ENCODE assay signal across 1 cellular context in the genomic region with DNA sequence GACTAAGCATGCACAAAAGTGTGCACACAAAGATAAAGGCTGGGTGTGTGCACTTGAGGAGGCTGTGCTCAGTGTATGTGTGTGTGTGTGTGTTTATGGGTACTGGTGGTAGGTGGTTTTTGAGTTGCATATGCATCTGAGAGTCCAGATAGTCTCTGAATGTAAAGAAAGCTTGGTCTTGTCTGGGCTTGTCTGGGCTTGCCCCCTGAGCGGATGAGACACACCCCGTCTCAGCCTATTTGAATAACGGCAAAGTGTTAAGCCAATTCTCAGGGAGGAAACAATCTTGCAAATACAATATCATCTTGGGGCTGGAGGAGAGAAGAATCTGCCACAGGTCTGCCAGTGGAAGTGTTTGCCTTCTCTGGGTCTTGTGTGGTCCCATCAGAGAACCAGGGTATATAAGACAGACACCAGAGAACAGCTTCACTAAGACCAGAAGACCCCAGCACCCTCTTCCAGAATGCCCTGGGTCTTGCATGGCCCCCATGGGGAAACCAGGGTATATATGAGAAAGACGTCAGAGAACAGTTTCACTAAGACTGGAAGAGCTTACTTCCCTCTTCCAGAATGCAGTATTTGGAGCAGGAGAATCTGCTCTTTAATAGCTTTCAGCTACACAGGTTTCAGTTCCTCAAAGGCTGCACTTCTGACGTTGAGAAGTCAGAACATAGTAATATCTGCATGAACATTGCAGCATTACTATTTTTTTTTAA.
TF ChIP-seq lines count a peak whose summit lies in the region.

No MANE protein-coding gene starts in this region.

TF ChIP-seq in GM12878, 131 proteins besides CTCF, POLR2A, EP300 and RAD21 (continued from another document and continues in another):
- TF ChIP-seq, protein P1, sequence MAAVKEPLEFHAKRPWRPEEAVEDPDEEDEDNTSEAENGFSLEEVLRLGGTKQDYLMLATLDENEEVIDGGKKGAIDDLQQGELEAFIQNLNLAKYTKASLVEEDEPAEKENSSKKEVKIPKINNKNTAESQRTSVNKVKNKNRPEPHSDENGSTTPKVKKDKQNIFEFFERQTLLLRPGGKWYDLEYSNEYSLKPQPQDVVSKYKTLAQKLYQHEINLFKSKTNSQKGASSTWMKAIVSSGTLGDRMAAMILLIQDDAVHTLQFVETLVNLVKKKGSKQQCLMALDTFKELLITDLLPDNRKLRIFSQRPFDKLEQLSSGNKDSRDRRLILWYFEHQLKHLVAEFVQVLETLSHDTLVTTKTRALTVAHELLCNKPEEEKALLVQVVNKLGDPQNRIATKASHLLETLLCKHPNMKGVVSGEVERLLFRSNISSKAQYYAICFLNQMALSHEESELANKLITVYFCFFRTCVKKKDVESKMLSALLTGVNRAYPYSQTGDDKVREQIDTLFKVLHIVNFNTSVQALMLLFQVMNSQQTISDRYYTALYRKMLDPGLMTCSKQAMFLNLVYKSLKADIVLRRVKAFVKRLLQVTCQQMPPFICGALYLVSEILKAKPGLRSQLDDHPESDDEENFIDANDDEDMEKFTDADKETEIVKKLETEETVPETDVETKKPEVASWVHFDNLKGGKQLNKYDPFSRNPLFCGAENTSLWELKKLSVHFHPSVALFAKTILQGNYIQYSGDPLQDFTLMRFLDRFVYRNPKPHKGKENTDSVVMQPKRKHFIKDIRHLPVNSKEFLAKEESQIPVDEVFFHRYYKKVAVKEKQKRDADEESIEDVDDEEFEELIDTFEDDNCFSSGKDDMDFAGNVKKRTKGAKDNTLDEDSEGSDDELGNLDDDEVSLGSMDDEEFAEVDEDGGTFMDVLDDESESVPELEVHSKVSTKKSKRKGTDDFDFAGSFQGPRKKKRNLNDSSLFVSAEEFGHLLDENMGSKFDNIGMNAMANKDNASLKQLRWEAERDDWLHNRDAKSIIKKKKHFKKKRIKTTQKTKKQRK (IDR thresholded peaks at IDR 0.05; ENCODE audit: low read depth, low read length): no peak
- TF ChIP-seq STAT1 (conservative IDR thresholded peaks at IDR 0.05) (no peak), BCLAF1 (IDR thresholded peaks at IDR 0.05) (no peak), TCF12 (IDR thresholded peaks at IDR 0.05; ENCODE audit: low read depth, low read length) (peak; percentile 53), ZZZ3 (IDR thresholded peaks at IDR 0.05; ENCODE audit: control insufficient read depth, insufficient read length, low read depth) (no peak), CREM (IDR thresholded peaks at IDR 0.05; ENCODE audit: low read depth) (peak; percentile 94), GABPA (IDR thresholded peaks at IDR 0.05; ENCODE audit: low read depth) (peak; percentile 36; the same call in 1 of the 2 replicates), NR2F1 (conservative IDR thresholded peaks at IDR 0.05) (peak; percentile 47), JUNB (IDR thresholded peaks at IDR 0.05) (peak; percentile 54), TCF7 (IDR thresholded peaks at IDR 0.05; ENCODE audit: borderline replicate concordance) (no peak), BMI1 (IDR thresholded peaks at IDR 0.05; ENCODE audit: borderline replicate concordance) (peak; percentile 53), BACH1 (IDR thresholded peaks at IDR 0.05; ENCODE audit: borderline replicate concordance) (peak; percentile 85; the same call in 1 of the 2 replicates), CREB1 (IDR thresholded peaks at IDR 0.05; ENCODE audit: low read depth) (peak; percentile 91), E4F1 (IDR thresholded peaks at IDR 0.05; ENCODE audit: borderline replicate concordance, partially characterized antibody) (no peak), ATF3 (IDR thresholded peaks at IDR 0.05; ENCODE audit: borderline replicate concordance, extremely low read depth, low read depth, low read length) (no peak), EZH2 (IDR thresholded peaks at IDR 0.05; ENCODE audit: borderline replicate concordance, control insufficient read depth, low read depth, low read length) (no peak), PAX5 (IDR thresholded peaks at IDR 0.05; ENCODE audit: borderline replicate concordance, low read depth, low read length) (peak; percentile 86), STAT3 (IDR thresholded peaks at IDR 0.05; ENCODE audit: low read depth, low read length) (peak; percentile 74), E2F4 (IDR thresholded peaks at IDR 0.05; ENCODE audit: low read depth, low read length) (no peak), NBN (IDR thresholded peaks at IDR 0.05) (peak; percentile 98), PAX8 (IDR thresholded peaks at IDR 0.05) (peak; percentile 98), TAF1 (IDR thresholded peaks at IDR 0.05; ENCODE audit: borderline replicate concordance, low read depth, low read length) (peak; percentile 52), IRF4 (IDR thresholded peaks at IDR 0.05; ENCODE audit: low read depth, low read length) (peak; percentile 98), EED (IDR thresholded peaks at IDR 0.05; ENCODE audit: low read depth) (peak; percentile 98), FOXK2 (IDR thresholded peaks at IDR 0.05) (no peak), ZBED1 (IDR thresholded peaks at IDR 0.05; ENCODE audit: borderline replicate concordance) (peak; percentile 86), ELK1 (IDR thresholded peaks at IDR 0.05; ENCODE audit: low read depth, low read length) (0 out of 2 replicates have a peak, but pooled peaks have one; percentile 11)
- TF ChIP-seq, protein P2, sequence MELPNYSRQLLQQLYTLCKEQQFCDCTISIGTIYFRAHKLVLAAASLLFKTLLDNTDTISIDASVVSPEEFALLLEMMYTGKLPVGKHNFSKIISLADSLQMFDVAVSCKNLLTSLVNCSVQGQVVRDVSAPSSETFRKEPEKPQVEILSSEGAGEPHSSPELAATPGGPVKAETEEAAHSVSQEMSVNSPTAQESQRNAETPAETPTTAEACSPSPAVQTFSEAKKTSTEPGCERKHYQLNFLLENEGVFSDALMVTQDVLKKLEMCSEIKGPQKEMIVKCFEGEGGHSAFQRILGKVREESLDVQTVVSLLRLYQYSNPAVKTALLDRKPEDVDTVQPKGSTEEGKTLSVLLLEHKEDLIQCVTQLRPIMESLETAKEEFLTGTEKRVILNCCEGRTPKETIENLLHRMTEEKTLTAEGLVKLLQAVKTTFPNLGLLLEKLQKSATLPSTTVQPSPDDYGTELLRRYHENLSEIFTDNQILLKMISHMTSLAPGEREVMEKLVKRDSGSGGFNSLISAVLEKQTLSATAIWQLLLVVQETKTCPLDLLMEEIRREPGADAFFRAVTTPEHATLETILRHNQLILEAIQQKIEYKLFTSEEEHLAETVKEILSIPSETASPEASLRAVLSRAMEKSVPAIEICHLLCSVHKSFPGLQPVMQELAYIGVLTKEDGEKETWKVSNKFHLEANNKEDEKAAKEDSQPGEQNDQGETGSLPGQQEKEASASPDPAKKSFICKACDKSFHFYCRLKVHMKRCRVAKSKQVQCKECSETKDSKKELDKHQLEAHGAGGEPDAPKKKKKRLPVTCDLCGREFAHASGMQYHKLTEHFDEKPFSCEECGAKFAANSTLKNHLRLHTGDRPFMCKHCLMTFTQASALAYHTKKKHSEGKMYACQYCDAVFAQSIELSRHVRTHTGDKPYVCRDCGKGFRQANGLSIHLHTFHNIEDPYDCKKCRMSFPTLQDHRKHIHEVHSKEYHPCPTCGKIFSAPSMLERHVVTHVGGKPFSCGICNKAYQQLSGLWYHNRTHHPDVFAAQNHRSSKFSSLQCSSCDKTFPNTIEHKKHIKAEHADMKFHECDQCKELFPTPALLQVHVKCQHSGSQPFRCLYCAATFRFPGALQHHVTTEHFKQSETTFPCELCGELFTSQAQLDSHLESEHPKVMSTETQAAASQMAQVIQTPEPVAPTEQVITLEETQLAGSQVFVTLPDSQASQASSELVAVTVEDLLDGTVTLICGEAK (IDR thresholded peaks at IDR 0.05; ENCODE audit: borderline replicate concordance): peak; percentile 56; the same call in 1 of the 2 replicates
- TF ChIP-seq, protein P3, sequence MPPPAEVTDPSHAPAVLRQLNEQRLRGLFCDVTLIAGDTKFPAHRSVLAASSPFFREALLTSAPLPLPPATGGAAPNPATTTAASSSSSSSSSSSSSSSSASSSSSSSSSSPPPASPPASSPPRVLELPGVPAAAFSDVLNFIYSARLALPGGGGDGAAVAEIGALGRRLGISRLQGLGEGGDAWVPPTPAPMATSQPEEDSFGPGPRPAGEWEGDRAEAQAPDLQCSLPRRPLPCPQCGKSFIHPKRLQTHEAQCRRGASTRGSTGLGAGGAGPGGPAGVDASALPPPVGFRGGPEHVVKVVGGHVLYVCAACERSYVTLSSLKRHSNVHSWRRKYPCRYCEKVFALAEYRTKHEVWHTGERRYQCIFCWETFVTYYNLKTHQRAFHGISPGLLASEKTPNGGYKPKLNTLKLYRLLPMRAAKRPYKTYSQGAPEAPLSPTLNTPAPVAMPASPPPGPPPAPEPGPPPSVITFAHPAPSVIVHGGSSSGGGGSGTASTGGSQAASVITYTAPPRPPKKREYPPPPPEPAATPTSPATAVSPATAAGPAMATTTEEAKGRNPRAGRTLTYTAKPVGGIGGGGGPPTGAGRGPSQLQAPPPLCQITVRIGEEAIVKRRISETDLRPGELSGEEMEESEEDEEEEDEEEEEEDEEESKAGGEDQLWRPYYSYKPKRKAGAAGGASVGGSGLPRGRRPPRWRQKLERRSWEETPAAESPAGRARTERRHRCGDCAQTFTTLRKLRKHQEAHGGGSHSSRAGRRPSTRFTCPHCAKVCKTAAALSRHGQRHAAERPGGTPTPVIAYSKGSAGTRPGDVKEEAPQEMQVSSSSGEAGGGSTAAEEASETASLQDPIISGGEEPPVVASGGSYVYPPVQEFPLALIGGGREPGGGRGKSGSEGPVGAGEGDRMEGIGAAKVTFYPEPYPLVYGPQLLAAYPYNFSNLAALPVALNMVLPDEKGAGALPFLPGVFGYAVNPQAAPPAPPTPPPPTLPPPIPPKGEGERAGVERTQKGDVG (CRISPR knock-in tag; IDR thresholded peaks at IDR 0.05): no peak
- TF ChIP-seq, protein P4, sequence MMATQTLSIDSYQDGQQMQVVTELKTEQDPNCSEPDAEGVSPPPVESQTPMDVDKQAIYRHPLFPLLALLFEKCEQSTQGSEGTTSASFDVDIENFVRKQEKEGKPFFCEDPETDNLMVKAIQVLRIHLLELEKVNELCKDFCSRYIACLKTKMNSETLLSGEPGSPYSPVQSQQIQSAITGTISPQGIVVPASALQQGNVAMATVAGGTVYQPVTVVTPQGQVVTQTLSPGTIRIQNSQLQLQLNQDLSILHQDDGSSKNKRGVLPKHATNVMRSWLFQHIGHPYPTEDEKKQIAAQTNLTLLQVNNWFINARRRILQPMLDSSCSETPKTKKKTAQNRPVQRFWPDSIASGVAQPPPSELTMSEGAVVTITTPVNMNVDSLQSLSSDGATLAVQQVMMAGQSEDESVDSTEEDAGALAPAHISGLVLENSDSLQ (IDR thresholded peaks at IDR 0.05): peak; percentile 31
